In the genomic region with DNA sequence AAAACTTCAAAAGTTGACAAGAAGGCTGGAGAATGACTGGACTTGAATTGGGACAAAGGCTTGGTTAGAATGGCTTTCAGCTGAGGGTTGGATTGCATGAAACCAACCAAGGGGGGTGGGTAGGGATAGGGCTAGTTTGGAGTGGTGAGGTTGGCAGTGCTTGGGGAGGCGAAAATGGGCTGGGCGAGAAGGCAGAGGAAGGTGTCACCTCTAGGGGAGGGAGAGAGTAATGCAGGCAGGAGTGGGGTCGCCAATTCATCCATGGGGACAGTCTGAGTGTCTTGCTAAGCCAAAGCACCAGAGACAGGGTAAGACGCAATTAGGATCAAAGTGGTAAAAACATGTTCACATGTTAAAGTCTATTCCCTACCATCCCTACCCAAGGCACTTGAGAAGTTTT, we compare ENCODE assay signal across 14 cellular contexts. TPM values are rescaled to one million over a fixed set of nuclear protein-coding genes. Genes with fewer than 3 reads are reported as not detected.
A peak's percentile ranks its signal among the peaks of the same experiment; 100 is the strongest.
DNase-seq lines count a peak whose midpoint lies in the region; ATAC-seq, FAIRE-seq and TF ChIP-seq lines count a peak whose summit lies in the region.
"Had no signal": no experiment of that assay in that cellular context is flagged by ENCODE, and none has a peak within 500 bp of the region (broad histone marks: within the 10 kb centered on the region; RNA-seq: fewer than 3 reads in every experiment).

No MANE protein-coding gene starts in this region.

- H2AFZ ChIP-seq in GM23338: no peak overlapping the region
- H2AFZ ChIP-seq in K562 (ENCODE audit: low read depth, low read length): no peak overlapping the region

- H4K20me1 ChIP-seq in GM23338 (replicated peaks; ENCODE audit: insufficient read depth): no peaks in the 10 kb centered on the region
- no peaks in the 10 kb centered on the region for H4K20me1 ChIP-seq in K562 (replicated peaks; ENCODE audit: control insufficient read depth, insufficient read depth, low read length)

- H3K4me1 ChIP-seq in GM23338 (ENCODE audit: insufficient read depth): peaks cover 29% of the 10 kb centered on the region
- peaks cover under 1 to 2% of the 10 kb centered on the region in 2 experiments; a peak in 3 of 5 replicates for H3K4me1 ChIP-seq in K562 (replicated peaks in 1 of 2; ENCODE audit: control insufficient read depth in 2 of 2, insufficient read depth in 2 of 2, low read length in 2 of 2)
- H3K4me1 ChIP-seq: colonic mucosa had no signal

- H3K9me3 ChIP-seq in K562 (replicated peaks; ENCODE audit: control insufficient read depth, insufficient read depth, low read depth, low read length): no peaks in the 10 kb centered on the region
- H3K9me3 ChIP-seq: colonic mucosa, SJSA1, thoracic aorta had no signal

- DNase-seq in NCI-H748 (lab: John Stamatoyannopoulos, UW; ENCODE audit: unreplicated experiment) (peak; percentile 25), NCI-H748 treated with DMSO at 0.1 percent for 48 hours (lab: John Stamatoyannopoulos, UW) (no peak), GM23338 (ENCODE audit: low spot score) (peak; percentile 70), K562 (ENCODE audit: extremely low read depth in 1 of 4, low spot score in 3 of 4) (peak in 2 of 4 experiments; percentile 51 to 52), COR-L47 (lab: John Stamatoyannopoulos, UW) (no peak), ACHN (no peak)
- DNase-seq in activated CD8-positive, alpha-beta memory T cell treated with anti-CD3 and anti-CD28 coated beads, Interleukin-2, amount 50 U/mL, for 4 hours: no peak
- DNase-seq: activated gamma-delta T cell treated with Interleukin-2 at 50 U/mL for 16 hours, colonic mucosa, NCI-H510A had no signal

- 0 out of 2 replicates have a peak, but pooled peaks cover 8% of the 10 kb centered on the region for H3K9me2 ChIP-seq in GM23338 (ENCODE audit: insufficient read depth)

- TF ChIP-seq CTCF in GM23338 (conservative IDR thresholded peaks at IDR 0.05; ENCODE audit: low read depth in 2 of 2) (peak; percentile 48 to 55), K562 (IDR thresholded peaks at IDR 0.05 in 2 of 3, conservative IDR thresholded peaks at IDR 0.05 in 1 of 3; ENCODE audit: insufficient read depth in 2 of 3, low read depth in 1 of 3, low read length in 3 of 3) (peak; percentile 6 to 39 (median 31); a peak in 1 of 6 replicates), nephron (IDR thresholded peaks at IDR 0.05; ENCODE audit: unreplicated experiment in 3 of 3) (peak in 1 of 3 experiments; percentile 7)

- no peak overlapping the region for H3K9ac ChIP-seq in K562 (ENCODE audit: insufficient read depth in 1 of 2, low read depth in 2 of 2, low read length in 2 of 2)

- no peak for TF ChIP-seq POLR2A in K562 (conservative IDR thresholded peaks at IDR 0.05)

- H3K36me3 ChIP-seq in GM23338 (ENCODE audit: insufficient read depth): no peaks in the 10 kb centered on the region
- no peaks in the 10 kb centered on the region for H3K36me3 ChIP-seq in K562 (ENCODE audit: control insufficient read depth, insufficient read depth, low read length)
- H3K36me3 ChIP-seq: colonic mucosa, SJSA1, thoracic aorta had no signal

- 16% methylated on average over 4 of the region's 4 CpGs for WGBS in K562 (ENCODE audit: insufficient coverage, low coverage, missing lambda C conversion rate)

- CTCF ChIA-PET in K562 (lab: Yijun Ruan, JAX; ENCODE audit: low intra/inter-chr PET ratio): no interaction called here

- in situ Hi-C loops in K562 (cut with MboI): no loop called here
- in situ Hi-C loops in ACHN (cut with HindIII; ENCODE audit: low pct_ligation_motif_present, low pct_unique_long_range_greater_than_20kb, low sequenced_read_pairs): no loop called here

- H3F3A ChIP-seq in GM23338 (replicated peaks; ENCODE audit: low read depth): 0 out of 2 replicates have a peak, but pooled peaks cover 11% of the 10 kb centered on the region

- BruUV-seq in K562 (replicated peaks; lab: Mats Ljungman, UMichigan): no TSS peak

- H3K9me3 Mint-ChIP-seq in GM23338: no peaks in the 10 kb centered on the region; the same call in 2 of the 3 replicates
- no peaks in the 10 kb centered on the region for H3K9me3 Mint-ChIP-seq in nephron

- peaks cover 43% of the 10 kb centered on the region for H3K4me1 Mint-ChIP-seq in GM23338
- H3K4me1 Mint-ChIP-seq in nephron: peaks cover 30% of the 10 kb centered on the region

- H3K4me2 ChIP-seq in GM23338: peak overlapping the region; percentile 42; the same call in 1 of the 2 replicates
- no peak overlapping the region for H3K4me2 ChIP-seq in K562 (ENCODE audit: insufficient read depth, low read length)

- H3K27ac ChIP-seq in GM23338 (ENCODE audit: low read depth): no peak overlapping the region
- H3K27ac ChIP-seq in K562 (ENCODE audit: extremely low read depth, low read depth, low read length): no peak overlapping the region
- H3K27ac ChIP-seq: colonic mucosa, SJSA1 had no signal

- H3K4me3 ChIP-seq in GM23338 (no peak overlapping the region), K562 (no peak overlapping the region)
- H3K4me3 ChIP-seq: colonic mucosa, lung, SJSA1, thoracic aorta had no signal

- H3K27ac Mint-ChIP-seq in GM23338 (no peak overlapping the region), nephron (peak overlapping the region in 2 of 3 experiments; percentile 14 to 18)

- TF ChIP-seq EP300 in K562 (IDR thresholded peaks at IDR 0.05; ENCODE audit: low read length): no peak

- intact Hi-C loops in K562 (cut with micrococcal nuclease): no loop called here

- 0 out of 3 replicates have a peak, but pooled peaks cover 4% of the 10 kb centered on the region for H3K36me3 Mint-ChIP-seq in GM23338 (ENCODE audit: low read depth)
- H3K36me3 Mint-ChIP-seq in nephron (ENCODE audit: low read depth): peaks cover 13% of the 10 kb centered on the region

- H3K27me3 ChIP-seq in GM23338 (ENCODE audit: insufficient read depth) (peaks cover 6% of the 10 kb centered on the region), K562 (ENCODE audit: control insufficient read depth in 2 of 2, insufficient read depth in 2 of 2, low read length in 2 of 2) (peaks cover 3 to 58% of the 10 kb centered on the region in 2 experiments; a peak in 4 of 5 replicates)

- no peak for FAIRE-seq in K562 (lab: Jason Lieb, UNC)

- H3K4me3 Mint-ChIP-seq in GM23338: peak overlapping the region; percentile 30; the same call in 1 of the 3 replicates
- H3K4me3 Mint-ChIP-seq in nephron: no peak overlapping the region

- POLR2A ChIA-PET in K562 (lab: Yijun Ruan, JAX): interaction anchor here (0.8 kb wide), 1 partner anchor 12 kb away, joined by 3 read pairs; no protein-coding TSS in a partner anchor

- H3K27me3 Mint-ChIP-seq in GM23338 (ENCODE audit: insufficient read depth, low read depth, poor library complexity) (peaks cover 15% of the 10 kb centered on the region), nephron (ENCODE audit: low read depth) (peaks cover 56% of the 10 kb centered on the region)

- H3K79me2 ChIP-seq in GM23338 (replicated peaks; ENCODE audit: insufficient read depth): no peaks in the 10 kb centered on the region
- H3K79me2 ChIP-seq in K562 (ENCODE audit: control insufficient read depth, insufficient read depth, low read length): no peaks in the 10 kb centered on the region

- TF ChIP-seq RAD21 in K562 (CRISPR knock-in tag; conservative IDR thresholded peaks at IDR 0.05 in 1 of 2, IDR thresholded peaks at IDR 0.05 in 1 of 2): no peak

- H3K9me1 ChIP-seq in K562 (ENCODE audit: control insufficient read depth, insufficient read depth, low read length): no peaks in the 10 kb centered on the region

- ATAC-seq in GM23338 (peak; percentile 80), K562 (peak; percentile 71; the same call in 2 of the 3 replicates)

RNA-seq across cellular contexts. Expression of gene DNAH2, which starts 6.2 kb away (rescaled TPM):
- total RNA-seq in GM23338 (2014; rRNA removed; shearing (Covaris generic)): 0.16 and 0.38 TPM in 2 replicates
- polyA plus RNA-seq in GM23338 (2016; fragmentation: Nextera tagmentation; extraction: Ambion mirVana): not detected in 2 replicates
- total RNA-seq in K562 (2011; cell fraction: chromatin; rRNA removed; ENCODE audit: low replicate concordance): 0.23 TPM in 1 of 2 replicates, not detected in the other
- total RNA-seq in K562 (2011; cell fraction: nucleolus; rRNA removed): under 0.01 TPM in 1 of 2 replicates, not detected in the other
- 0.07 TPM in 1 of 2 replicates, not detected in the other for total RNA-seq in K562 (2011; cell fraction: nucleoplasm; rRNA removed)
- total RNA-seq in K562 (2014; rRNA removed): not detected in 2 replicates
- total RNA-seq in K562 (2014; rRNA removed; fragmentation: Illumina TruSeq; extraction: Trizol): not detected in 2 replicates
- total RNA-seq in K562 (2015; rRNA removed; fragmentation: Illumina TruSeq; extraction: Trizol): not detected in 2 replicates
- total RNA-seq in K562 (2021): not detected in 2 replicates
- polyA plus RNA-seq in K562 (2011; rRNA removed): not detected in 2 replicates
- polyA plus RNA-seq in K562 (2011; cell fraction: cytosol; rRNA removed): not detected in 2 replicates
- polyA plus RNA-seq in K562 (2011; cell fraction: nucleus; rRNA removed): 0.03 TPM in 1 of 2 replicates, not detected in the other
- 0.03 TPM in 1 of 2 replicates, not detected in the other for polyA plus RNA-seq in K562 (2012)
- polyA plus RNA-seq in K562 (2014; fragmentation: Illumina TruSeq; extraction: Trizol): not detected in 2 replicates
- polyA plus RNA-seq in K562 (2014; fragmentation: Nextera tagmentation; extraction: Ambion mirVana): under 1 TPM in 1 of 2 experiments, not detected in 1; 0.03 TPM
- polyA plus RNA-seq in K562 (2014; rRNA removed): not detected in 2 replicates
- polyA minus RNA-seq in K562 (2011; rRNA and poly(A)+ RNA removed): not detected in 2 replicates
- not detected in 2 replicates for polyA minus RNA-seq in K562 (2011; cell fraction: cytosol; rRNA and poly(A)+ RNA removed)
- under 0.01 TPM in 1 of 2 replicates, not detected in the other for polyA minus RNA-seq in K562 (2011; cell fraction: nucleus; rRNA and poly(A)+ RNA removed)
- total RNA-seq: SJSA1 had no signal

RNA-seq across cellular contexts. Expression of gene EFNB3, which starts 6.4 kb away (rescaled TPM):
- total RNA-seq in GM23338 (2014; rRNA removed; shearing (Covaris generic)): 7.7 and 11.5 TPM in 2 replicates
- polyA plus RNA-seq in GM23338 (2016; fragmentation: Nextera tagmentation; extraction: Ambion mirVana): 4.2 and 4.5 TPM in 2 replicates
- 0.16 and 0.19 TPM in 2 replicates for total RNA-seq in K562 (2011; cell fraction: chromatin; rRNA removed; ENCODE audit: low replicate concordance)
- 0.26 TPM in 1 of 2 replicates, not detected in the other for total RNA-seq in K562 (2011; cell fraction: nucleolus; rRNA removed)
- 0.07 and 0.46 TPM in 2 replicates for total RNA-seq in K562 (2011; cell fraction: nucleoplasm; rRNA removed)
- total RNA-seq in K562 (2014; rRNA removed): 0.04 TPM in 1 of 2 replicates, not detected in the other
- total RNA-seq in K562 (2014; rRNA removed; fragmentation: Illumina TruSeq; extraction: Trizol): not detected in 2 replicates
- total RNA-seq in K562 (2015; rRNA removed; fragmentation: Illumina TruSeq; extraction: Trizol): not detected in 2 replicates
- total RNA-seq in K562 (2021): not detected in 2 replicates
- 0.04 TPM in 1 of 2 replicates, not detected in the other for polyA plus RNA-seq in K562 (2011; rRNA removed)
- 0.01 TPM in 1 of 2 replicates, not detected in the other for polyA plus RNA-seq in K562 (2011; cell fraction: cytosol; rRNA removed)
- polyA plus RNA-seq in K562 (2011; cell fraction: nucleus; rRNA removed): 0.17 and 0.18 TPM in 2 replicates
- polyA plus RNA-seq in K562 (2012): 0.03 TPM in 1 of 2 replicates, not detected in the other
- polyA plus RNA-seq in K562 (2014; fragmentation: Illumina TruSeq; extraction: Trizol): not detected in 2 replicates
- not detected for polyA plus RNA-seq in K562 (2014; fragmentation: Nextera tagmentation; extraction: Ambion mirVana)
- polyA plus RNA-seq in K562 (2014; rRNA removed): not detected in 2 replicates
- polyA minus RNA-seq in K562 (2011; rRNA and poly(A)+ RNA removed): 0.07 TPM in 1 of 2 replicates, not detected in the other
- not detected in 2 replicates for polyA minus RNA-seq in K562 (2011; cell fraction: cytosol; rRNA and poly(A)+ RNA removed)
- not detected in 2 replicates for polyA minus RNA-seq in K562 (2011; cell fraction: nucleus; rRNA and poly(A)+ RNA removed)
- total RNA-seq: SJSA1, thoracic aorta had no signal

RNA-seq across cellular contexts. Expression of gene WRAP53, which starts 23.1 kb away (rescaled TPM):
- total RNA-seq in GM23338 (2014; rRNA removed; shearing (Covaris generic)): 27.1 and 28.1 TPM in 2 replicates
- 33.3 and 33.5 TPM in 2 replicates for polyA plus RNA-seq in GM23338 (2016; fragmentation: Nextera tagmentation; extraction: Ambion mirVana)
- 8.2 and 18.4 TPM in 2 replicates for total RNA-seq in K562 (2011; cell fraction: chromatin; rRNA removed; ENCODE audit: low replicate concordance)
- total RNA-seq in K562 (2011; cell fraction: nucleolus; rRNA removed): 17.1 and 17.3 TPM in 2 replicates
- 9.5 and 13.7 TPM in 2 replicates for total RNA-seq in K562 (2011; cell fraction: nucleoplasm; rRNA removed)
- total RNA-seq in K562 (2014; rRNA removed): 16.1 and 17.3 TPM in 2 replicates
- 8.2 and 9.1 TPM in 2 replicates for total RNA-seq in K562 (2014; rRNA removed; fragmentation: Illumina TruSeq; extraction: Trizol)
- total RNA-seq in K562 (2015; rRNA removed; fragmentation: Illumina TruSeq; extraction: Trizol): 12.7 and 13.4 TPM in 2 replicates
- 18.2 and 21.8 TPM in 2 replicates for total RNA-seq in K562 (2021)
- 8.9 and 11.9 TPM in 2 replicates for polyA plus RNA-seq in K562 (2011; rRNA removed)
- 11.5 and 24.1 TPM in 2 replicates for polyA plus RNA-seq in K562 (2011; cell fraction: cytosol; rRNA removed)
- polyA plus RNA-seq in K562 (2011; cell fraction: nucleus; rRNA removed): 14.9 and 24.3 TPM in 2 replicates
- polyA plus RNA-seq in K562 (2012): 13.1 and 20.2 TPM in 2 replicates
- 14.9 and 15.3 TPM in 2 replicates for polyA plus RNA-seq in K562 (2014; fragmentation: Illumina TruSeq; extraction: Trizol)
- polyA plus RNA-seq in K562 (2014; fragmentation: Nextera tagmentation; extraction: Ambion mirVana): 1 to 10 TPM in 1 of 2 experiments, under 1 TPM in 1; 0.72 to 4.1 TPM
- 15.2 and 15.9 TPM in 2 replicates for polyA plus RNA-seq in K562 (2014; rRNA removed)
- 5.2 and 8.3 TPM in 2 replicates for polyA minus RNA-seq in K562 (2011; rRNA and poly(A)+ RNA removed)
- polyA minus RNA-seq in K562 (2011; cell fraction: cytosol; rRNA and poly(A)+ RNA removed): 5.6 and 12.7 TPM in 2 replicates
- polyA minus RNA-seq in K562 (2011; cell fraction: nucleus; rRNA and poly(A)+ RNA removed): 6.5 and 7.8 TPM in 2 replicates

RNA-seq across cellular contexts. Expression of gene TP53, which starts 24.1 kb away (rescaled TPM):
- total RNA-seq in GM23338 (2014; rRNA removed; shearing (Covaris generic)): 154 and 178 TPM in 2 replicates
- 119 and 138 TPM in 2 replicates for polyA plus RNA-seq in GM23338 (2016; fragmentation: Nextera tagmentation; extraction: Ambion mirVana)
- total RNA-seq in K562 (2011; cell fraction: chromatin; rRNA removed; ENCODE audit: low replicate concordance): 51.9 and 81.8 TPM in 2 replicates
- 41.2 and 53.7 TPM in 2 replicates for total RNA-seq in K562 (2011; cell fraction: nucleolus; rRNA removed)
- 66.0 and 80.9 TPM in 2 replicates for total RNA-seq in K562 (2011; cell fraction: nucleoplasm; rRNA removed)
- total RNA-seq in K562 (2014; rRNA removed): 4.6 and 6.6 TPM in 2 replicates
- 5.3 and 6.2 TPM in 2 replicates for total RNA-seq in K562 (2014; rRNA removed; fragmentation: Illumina TruSeq; extraction: Trizol)
- total RNA-seq in K562 (2015; rRNA removed; fragmentation: Illumina TruSeq; extraction: Trizol): 6.8 and 7.1 TPM in 2 replicates
- 10.6 and 11.0 TPM in 2 replicates for total RNA-seq in K562 (2021)
- polyA plus RNA-seq in K562 (2011; rRNA removed): 14.0 and 18.7 TPM in 2 replicates
- 15.6 and 16.9 TPM in 2 replicates for polyA plus RNA-seq in K562 (2011; cell fraction: cytosol; rRNA removed)
- 33.1 and 41.0 TPM in 2 replicates for polyA plus RNA-seq in K562 (2011; cell fraction: nucleus; rRNA removed)
- polyA plus RNA-seq in K562 (2012): 7.6 and 13.1 TPM in 2 replicates
- polyA plus RNA-seq in K562 (2014; fragmentation: Illumina TruSeq; extraction: Trizol): 9.2 and 9.9 TPM in 2 replicates
- 1 to 10 TPM; 2.8 to 3.4 TPM for polyA plus RNA-seq in K562 (2014; fragmentation: Nextera tagmentation; extraction: Ambion mirVana)
- polyA plus RNA-seq in K562 (2014; rRNA removed): 12.5 and 17.7 TPM in 2 replicates
- 7.7 and 10.0 TPM in 2 replicates for polyA minus RNA-seq in K562 (2011; rRNA and poly(A)+ RNA removed)
- 3.4 and 4.0 TPM in 2 replicates for polyA minus RNA-seq in K562 (2011; cell fraction: cytosol; rRNA and poly(A)+ RNA removed)
- polyA minus RNA-seq in K562 (2011; cell fraction: nucleus; rRNA and poly(A)+ RNA removed): 10.4 and 13.4 TPM in 2 replicates

Comparison
In these comparisons a context has a peak if more than half of its experiments do, and no peak if none do; other contexts are left out.
1. DNase-seq: peak in NCI-H748 (single experiment) and GM23338 (single experiment); none in NCI-H748 treated with DMSO at 0.1 percent for 48 hours (single experiment), COR-L47 (single experiment), ACHN (single experiment) and activated CD8-positive, alpha-beta memory T cell treated with anti-CD3 and anti-CD28 coated beads, Interleukin-2, amount 50 U/mL, for 4 hours (single experiment).